13 cellular contexts compared by ENCODE assay signal in genomic region chr3:189316296-189317019, GRCh38.
DNase-seq lines count a peak whose midpoint lies in the region; ATAC-seq and TF ChIP-seq lines count a peak whose summit lies in the region.
"Had no signal": no experiment of that assay in that cellular context is flagged by ENCODE, and none has a peak within 500 bp of the region (broad histone marks: within the 10 kb centered on the region; RNA-seq: fewer than 3 reads in every experiment).

No MANE protein-coding gene starts in this region.

- DNase-seq in DMS53 (lab: John Stamatoyannopoulos, UW): peak; percentile 89
- peak; percentile 83 for DNase-seq in LNCaP clone FGC (ENCODE audit: low read depth)
- DNase-seq in RWPE1 (ENCODE audit: low spot score): peak; percentile 55
- DNase-seq in mesenchymal stem cell: peak; percentile 29
- no peak for DNase-seq in GM10248 (ENCODE audit: extremely low spot score)
- DNase-seq in effector CD8-positive, alpha-beta T cell (lab: John Stamatoyannopoulos, UW): no peak
- DNase-seq in NOMO-1 (lab: John Stamatoyannopoulos, UW; ENCODE audit: unreplicated experiment in 2 of 2): no peak
- DNase-seq: activated CD4-positive, alpha-beta T cell treated with anti-CD3 and anti-CD28 coated beads, Interleukin-2, amount 50 U/mL, for 1 hour; activated naive CD4-positive, alpha-beta T cell treated with anti-CD3 and anti-CD28 coated beads, Interleukin-2, amount 10 ng/mL, durations not matched to agents 7 days and 5 days; CD8-positive, alpha-beta memory T cell; IMR-90 had no signal

- H3K23ac ChIP-seq in mesenchymal stem cell (ENCODE audit: low read length in 2 of 2): no peak overlapping the region

- ATAC-seq in HG02798 (IDR thresholded peaks at IDR 0.05; ENCODE audit: poor library complexity, unreplicated experiment): no peak

- H2BK5ac ChIP-seq in mesenchymal stem cell (ENCODE audit: low read depth, low read length, poor library complexity, severe bottlenecking): no peak overlapping the region

- H4K91ac ChIP-seq in mesenchymal stem cell (ENCODE audit: low read length): no peak overlapping the region

- no peaks in the 10 kb centered on the region for H3K79me1 ChIP-seq in mesenchymal stem cell (replicated peaks; ENCODE audit: low read length, poor library complexity, severe bottlenecking)

- no peak overlapping the region for H2BK120ac ChIP-seq in mesenchymal stem cell (ENCODE audit: low read depth, low read length)

- H3K4me2 ChIP-seq in mesenchymal stem cell (ENCODE audit: low read length, poor library complexity, severe bottlenecking): no peak overlapping the region

- peak overlapping the region in 1 of 2 experiments; percentile 6 for H3K18ac ChIP-seq in mesenchymal stem cell (ENCODE audit: low read depth in 1 of 2, low read length in 2 of 2)

- H3K27me3 ChIP-seq in mesenchymal stem cell (ENCODE audit: control insufficient read depth in 1 of 2, insufficient read depth in 1 of 2, low read length in 2 of 2): no peaks in the 10 kb centered on the region
- H3K27me3 ChIP-seq: tibial nerve had no signal

- no peak overlapping the region for H2BK15ac ChIP-seq in mesenchymal stem cell (ENCODE audit: low read depth, poor library complexity, severe bottlenecking)

- TF ChIP-seq CTCF in LNCaP clone FGC (IDR thresholded peaks at IDR 0.05; ENCODE audit: control insufficient read depth, extremely low read depth, insufficient read depth): no peak
- no peak for TF ChIP-seq CTCF in RWPE1 (conservative IDR thresholded peaks at IDR 0.05; ENCODE audit: low read depth)
- no peak for TF ChIP-seq CTCF in GM10248 (IDR thresholded peaks at IDR 0.05; ENCODE audit: control extremely low read depth, extremely low read depth, low read depth, missing control alignments)

- H3K4me3 ChIP-seq in LNCaP clone FGC (ENCODE audit: low read depth, low read length): no peak overlapping the region
- H3K4me3 ChIP-seq in mesenchymal stem cell (ENCODE audit: insufficient read depth in 1 of 2, low read depth in 1 of 2, low read length in 2 of 2): no peak overlapping the region
- H3K4me3 ChIP-seq: tibial nerve had no signal

- H3K9me3 ChIP-seq in mesenchymal stem cell (ENCODE audit: control insufficient read depth, low read length): no peaks in the 10 kb centered on the region
- H3K9me3 ChIP-seq: tibial nerve had no signal

- no peak overlapping the region for H3K9ac ChIP-seq in mesenchymal stem cell (ENCODE audit: low read length)

- 60% methylated on average over 3 of the region's 6 CpGs for WGBS in mesenchymal stem cell

- H2AFZ ChIP-seq in mesenchymal stem cell (ENCODE audit: low read depth, low read length): no peak overlapping the region

- peak overlapping the region in 1 of 2 experiments; percentile 59 for H2BK12ac ChIP-seq in mesenchymal stem cell (ENCODE audit: low read length in 2 of 2)

- H2AK5ac ChIP-seq in mesenchymal stem cell (ENCODE audit: low read length, severe bottlenecking): no peak overlapping the region

- no peaks in the 10 kb centered on the region for H3K36me3 ChIP-seq in mesenchymal stem cell (ENCODE audit: control insufficient read depth in 1 of 2, insufficient read depth in 2 of 2, low read depth in 1 of 2, low read length in 2 of 2)
- H3K36me3 ChIP-seq: tibial nerve had no signal

- CTCF ChIA-PET in RWPE1 (lab: Yijun Ruan, JAX) (interaction anchor here (0.6 kb wide), 1 partner anchor 842 kb away, joined by 3 read pairs; no protein-coding TSS in a partner anchor), GM10248 (lab: Yijun Ruan, JAX) (interaction anchor here (1.2 to 1.9 kb wide), 2 partner anchors 8 to 12 kb away, joined by 4 to 8 read pairs; no protein-coding TSS in a partner anchor)

- H3K4me1 ChIP-seq in mesenchymal stem cell (ENCODE audit: control insufficient read depth, insufficient read depth, low read depth, low read length): no peaks in the 10 kb centered on the region
- H3K4me1 ChIP-seq: tibial nerve had no signal

- POLR2A ChIA-PET in RWPE1 (lab: Yijun Ruan, JAX; ENCODE audit: low non-redundant PET): no interaction called here
- POLR2A ChIA-PET in GM10248 (lab: Yijun Ruan, JAX): no interaction called here

- no peak overlapping the region for H3K4ac ChIP-seq in mesenchymal stem cell (ENCODE audit: low read depth in 1 of 2, low read length in 2 of 2)

- H3K27ac ChIP-seq in RWPE1 (no peak overlapping the region), mesenchymal stem cell (ENCODE audit: low read length, poor library complexity, severe bottlenecking) (no peak overlapping the region)
- H3K27ac ChIP-seq: tibial nerve had no signal

- H4K8ac ChIP-seq in mesenchymal stem cell (ENCODE audit: low read length): peak overlapping the region; percentile 49

- H3K14ac ChIP-seq in mesenchymal stem cell (ENCODE audit: low read length in 2 of 2): no peak overlapping the region

Comparison
In these comparisons a context has a peak if more than half of its experiments do, and no peak if none do; other contexts are left out.
1. DNase-seq: peak in DMS53 (single experiment), LNCaP clone FGC (single experiment), RWPE1 (single experiment) and mesenchymal stem cell (single experiment); none in GM10248 (single experiment), effector CD8-positive, alpha-beta T cell (single experiment) and NOMO-1 (0 of 2).